ENCODE assay signal across 12 cellular contexts in genomic region chr14:79280400-79280670, GRCh38.
A peak's percentile ranks its signal among the peaks of the same experiment; 100 is the strongest.
DNase-seq lines count a peak whose midpoint lies in the region; ATAC-seq, FAIRE-seq and TF ChIP-seq lines count a peak whose summit lies in the region.
"Had no signal": no experiment of that assay in that cellular context is flagged by ENCODE, and none has a peak within 500 bp of the region (broad histone marks: within the 10 kb centered on the region; RNA-seq: fewer than 3 reads in every experiment).

No MANE protein-coding gene starts in this region.

- H3K36me3 Mint-ChIP-seq in osteocyte (ENCODE audit: unreplicated experiment) = peaks cover 4% of the 10 kb centered on the region
- no peaks in the 10 kb centered on the region for H3K36me3 Mint-ChIP-seq in CD4-positive, alpha-beta T cell (ENCODE audit: low read depth)

- intact Hi-C loops in Right ventricle myocardium inferior (cut with DNase I) = no loop called here
- intact Hi-C loops in CD4-positive, alpha-beta T cell (cut with DNase I, micrococcal nuclease) = no loop called here

- no peak for FAIRE-seq in H54 (lab: Jason Lieb, UNC)

- no peak overlapping the region for H3K27ac Mint-ChIP-seq in osteocyte (ENCODE audit: unreplicated experiment)
- H3K27ac Mint-ChIP-seq in CD4-positive, alpha-beta T cell = no peak overlapping the region
- H3K27ac Mint-ChIP-seq: activated T-helper 17 cell treated with anti-CD3 and anti-CD28 coated beads, Interleukin-2, amount 50 U/mL, for 72 hours had no signal

- TF ChIP-seq CTCF in right atrium auricular region (IDR thresholded peaks at IDR 0.05) (no peak), fibroblast of pulmonary artery (IDR thresholded peaks at IDR 0.05; ENCODE audit: low read length, missing control alignments) (no peak), osteocyte (IDR thresholded peaks at IDR 0.05) (no peak)
- TF ChIP-seq CTCF in CD4-positive, alpha-beta T cell (IDR thresholded peaks at IDR 0.05) = no peak

- peaks cover 58% of the 10 kb centered on the region for H3K4me1 Mint-ChIP-seq in osteocyte (ENCODE audit: unreplicated experiment)
- H3K4me1 Mint-ChIP-seq in CD4-positive, alpha-beta T cell (ENCODE audit: low read depth) = peaks cover 5% of the 10 kb centered on the region
- H3K4me1 Mint-ChIP-seq: activated T-helper 17 cell treated with anti-CD3 and anti-CD28 coated beads, Interleukin-2, amount 50 U/mL, for 72 hours had no signal

- peak overlapping the region; percentile 97 for H3K4me3 Mint-ChIP-seq in osteocyte (ENCODE audit: unreplicated experiment)
- no peak overlapping the region for H3K4me3 Mint-ChIP-seq in CD4-positive, alpha-beta T cell
- H3K4me3 Mint-ChIP-seq: activated T-helper 17 cell treated with anti-CD3 and anti-CD28 coated beads, Interleukin-2, amount 50 U/mL, for 72 hours had no signal

- H3K36me3 ChIP-seq in right atrium auricular region = no peaks in the 10 kb centered on the region
- H3K36me3 ChIP-seq: BLaER1, SJCRH30 had no signal

- no peaks in the 10 kb centered on the region for H3K27me3 ChIP-seq in right atrium auricular region
- H3K27me3 ChIP-seq in CD4-positive, alpha-beta T cell (ENCODE audit: control insufficient read depth, insufficient read depth, low read length) = peaks cover 35% of the 10 kb centered on the region
- H3K27me3 ChIP-seq: BLaER1, SJCRH30 had no signal

- H3K9me3 Mint-ChIP-seq in osteocyte (ENCODE audit: unreplicated experiment) = no peaks in the 10 kb centered on the region
- no peaks in the 10 kb centered on the region for H3K9me3 Mint-ChIP-seq in CD4-positive, alpha-beta T cell

- H3K4me3 ChIP-seq in right atrium auricular region (peak overlapping the region; percentile 25 to 48), fibroblast of pulmonary artery (replicated peaks; ENCODE audit: low read depth, low read length) (peak overlapping the region; percentile 64)
- H3K4me3 ChIP-seq: BLaER1, SJCRH30 had no signal

- peaks cover 34% of the 10 kb centered on the region for H3K27me3 Mint-ChIP-seq in osteocyte (ENCODE audit: unreplicated experiment)
- H3K27me3 Mint-ChIP-seq in CD4-positive, alpha-beta T cell = peaks cover 76% of the 10 kb centered on the region

- POLR2A ChIA-PET in CD4-positive, alpha-beta T cell (lab: Charles Lee) = no interaction called here

- TF ChIP-seq POLR2A in H54 (IDR thresholded peaks at IDR 0.05; ENCODE audit: low read depth, low read length) = no peak

- ATAC-seq in Right ventricle myocardium inferior (no peak), HG03457 (IDR thresholded peaks at IDR 0.05; ENCODE audit: unreplicated experiment) (no peak)
- ATAC-seq in CD4-positive, alpha-beta T cell (ENCODE audit: poor library complexity) = no peak
- ATAC-seq: activated T-helper 17 cell treated with anti-CD3 and anti-CD28 coated beads, Interleukin-2, amount 50 U/mL, for 72 hours had no signal

- H3K9me3 ChIP-seq in right atrium auricular region = no peaks in the 10 kb centered on the region
- no peaks in the 10 kb centered on the region for H3K9me3 ChIP-seq in CD4-positive, alpha-beta T cell (ENCODE audit: control insufficient read depth, low read length)
- H3K9me3 ChIP-seq: SJCRH30 had no signal

- CTCF ChIA-PET in CD4-positive, alpha-beta T cell (lab: Charles Lee) = no interaction called here

- H3K4me1 ChIP-seq in right atrium auricular region = peaks cover 0 to 23% of the 10 kb centered on the region in 2 donors
- H3K4me1 ChIP-seq: BLaER1, SJCRH30 had no signal

- no peak overlapping the region for H3K27ac ChIP-seq in right atrium auricular region
- no peak overlapping the region for H3K27ac ChIP-seq in CD4-positive, alpha-beta T cell (ENCODE audit: low read depth, low read length)
- H3K27ac ChIP-seq: BLaER1, SJCRH30 had no signal

- DNase-seq in right atrium auricular region (ENCODE audit: low spot score) (no peak), Right ventricle myocardium inferior (ENCODE audit: missing footprints) (no peak), fibroblast of pulmonary artery (ENCODE audit: low read depth) (no peak), osteocyte (ENCODE audit: extremely low spot score, unreplicated experiment) (no peak), Kasumi-1 (lab: John Stamatoyannopoulos, UW) (no peak), H54 (ENCODE audit: insufficient read length, low spot score) (no peak)
- DNase-seq in CD4-positive, alpha-beta T cell = no peak
- DNase-seq: activated CD4-positive, CD25-positive, alpha-beta regulatory T cell; SJCRH30 had no signal
